Comparison of ENCODE assay signal across 8 cellular contexts in the genomic region with DNA sequence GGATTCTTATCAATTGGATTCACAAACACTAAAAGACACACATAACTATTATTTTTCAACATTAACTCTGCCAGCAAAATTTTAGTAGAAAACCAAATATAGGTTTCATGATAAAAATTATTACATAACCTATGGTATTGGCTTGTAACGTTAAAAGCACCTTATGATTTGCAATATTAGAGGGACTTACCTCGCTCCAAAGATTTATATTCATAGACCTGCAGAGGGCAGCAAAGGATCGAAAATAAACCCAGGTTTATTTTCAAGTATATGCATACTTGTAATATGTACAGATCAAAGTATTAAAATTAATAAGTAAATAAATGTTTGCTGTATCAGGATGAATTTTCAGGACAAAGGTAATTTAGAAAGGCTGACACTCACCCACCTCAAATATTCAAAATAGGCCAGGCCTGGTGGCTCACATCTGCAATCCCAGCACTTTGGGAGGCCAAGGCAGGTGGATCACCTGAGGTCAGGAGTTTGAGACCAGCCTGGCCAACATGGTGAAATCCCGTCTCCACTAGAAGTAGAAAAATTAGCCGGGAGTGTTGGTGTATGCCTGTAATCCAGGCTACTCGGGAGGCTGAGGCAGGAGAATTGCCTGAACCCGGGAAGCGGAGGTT. TPM values are rescaled to one million over a fixed set of nuclear protein-coding genes. Genes with fewer than 3 reads are reported as not detected.
DNase-seq lines count a peak whose midpoint lies in the region; ATAC-seq and TF ChIP-seq lines count a peak whose summit lies in the region.

No MANE protein-coding gene starts in this region.

- H3K4me1 ChIP-seq in heart left ventricle: no peaks in the 10 kb centered on the region
- H3K4me1 ChIP-seq in mesenchymal stem cell (ENCODE audit: control insufficient read depth, insufficient read depth, low read depth, low read length): no peaks in the 10 kb centered on the region
- no peaks in the 10 kb centered on the region for H3K4me1 ChIP-seq in gastrocnemius medialis

- no peak overlapping the region for H4K91ac ChIP-seq in mesenchymal stem cell (ENCODE audit: low read length)

- H3K79me1 ChIP-seq in mesenchymal stem cell (replicated peaks; ENCODE audit: low read length, poor library complexity, severe bottlenecking): peaks cover 5% of the 10 kb centered on the region

- ATAC-seq in heart left ventricle (no peak), left ventricle myocardium superior (no peak), gastrocnemius medialis (no peak)

- H2BK120ac ChIP-seq in mesenchymal stem cell (ENCODE audit: low read depth, low read length): no peak overlapping the region

- H3K9ac ChIP-seq in mesenchymal stem cell (ENCODE audit: low read length): no peak overlapping the region

- 80 to 81% (median 81%) methylated on average over 8 of the region's 8 CpGs for WGBS in heart left ventricle, 4 donors
- WGBS in mesenchymal stem cell: 93% methylated on average over 5 of the region's 8 CpGs

- H3K23ac ChIP-seq in mesenchymal stem cell (ENCODE audit: low read length in 2 of 2): no peak overlapping the region

- H3K27ac ChIP-seq in heart left ventricle: no peak overlapping the region
- H3K27ac ChIP-seq in mesenchymal stem cell (ENCODE audit: low read length, poor library complexity, severe bottlenecking): no peak overlapping the region
- no peak overlapping the region for H3K27ac ChIP-seq in gastrocnemius medialis

- TF ChIP-seq POLR2A in heart left ventricle (IDR thresholded peaks at IDR 0.05): no peak
- no peak for TF ChIP-seq POLR2A in gastrocnemius medialis (IDR thresholded peaks at IDR 0.05)

- in situ Hi-C loops in T47D (cut with HindIII; ENCODE audit: low pct_unique_long_range_greater_than_20kb, low sequenced_read_pairs): no loop called here
- in situ Hi-C loops in gastrocnemius medialis (cut with MboI; ENCODE audit: low sequenced_read_pairs in 4 of 4): no loop called here

- H3K36me3 ChIP-seq in heart left ventricle (peaks cover 0 to 100% (median 91%) of the 10 kb centered on the region in 9 donors), mesenchymal stem cell (ENCODE audit: control insufficient read depth in 1 of 2, insufficient read depth in 2 of 2, low read depth in 1 of 2, low read length in 2 of 2) (peaks cover 9 to 95% of the 10 kb centered on the region in 2 experiments), gastrocnemius medialis (peaks cover 8 to 64% of the 10 kb centered on the region in 2 donors)

- DNase-seq in heart left ventricle: no peak
- DNase-seq in left ventricle myocardium superior: no peak
- DNase-seq in NAMALWA (ENCODE audit: low spot score): peak; percentile 76
- peak; percentile 2 to 57 for DNase-seq in T47D (ENCODE audit: low read depth in 1 of 2, low spot score in 1 of 2)
- peak; percentile 51 for DNase-seq in mesenchymal stem cell
- no peak for DNase-seq in cortex of kidney (lab: John Stamatoyannopoulos, UW)
- no peak for DNase-seq in gastrocnemius medialis
- no peak for DNase-seq in activated CD4-positive, CD25-positive, alpha-beta regulatory T cell treated with anti-CD3 and anti-CD28 coated beads, Interleukin-2, amount 50 U/mL, for 72 hours

- no peak overlapping the region for H2AK5ac ChIP-seq in mesenchymal stem cell (ENCODE audit: low read length, severe bottlenecking)

- no peak overlapping the region for H2BK5ac ChIP-seq in mesenchymal stem cell (ENCODE audit: low read depth, low read length, poor library complexity, severe bottlenecking)

- no peak overlapping the region for H3K4me3 ChIP-seq in heart left ventricle
- H3K4me3 ChIP-seq in mesenchymal stem cell (ENCODE audit: insufficient read depth in 1 of 2, low read depth in 1 of 2, low read length in 2 of 2): no peak overlapping the region
- H3K4me3 ChIP-seq in gastrocnemius medialis: no peak overlapping the region

- no peak overlapping the region for H2AFZ ChIP-seq in mesenchymal stem cell (ENCODE audit: low read depth, low read length)

- H3K27me3 ChIP-seq in heart left ventricle: no peaks in the 10 kb centered on the region
- no peaks in the 10 kb centered on the region for H3K27me3 ChIP-seq in mesenchymal stem cell (ENCODE audit: control insufficient read depth in 1 of 2, insufficient read depth in 1 of 2, low read length in 2 of 2)
- H3K27me3 ChIP-seq in gastrocnemius medialis: no peaks in the 10 kb centered on the region

- H3K4ac ChIP-seq in mesenchymal stem cell (ENCODE audit: low read depth in 1 of 2, low read length in 2 of 2): no peak overlapping the region

- peak in 8 of 12 donors; percentile 18 to 52 (median 38) for TF ChIP-seq CTCF in heart left ventricle (IDR thresholded peaks at IDR 0.05)
- TF ChIP-seq CTCF in gastrocnemius medialis (IDR thresholded peaks at IDR 0.05 in 4 of 5, conservative IDR thresholded peaks at IDR 0.05 in 1 of 5): peak in 2 of 5 experiments; percentile 21 to 23

- H2BK12ac ChIP-seq in mesenchymal stem cell (ENCODE audit: low read length in 2 of 2): no peak overlapping the region

- intact Hi-C loops in heart left ventricle (cut with DNase I) (no loop called here), left ventricle myocardium superior (cut with micrococcal nuclease) (no loop called here), gastrocnemius medialis (cut with DNase I; ENCODE audit: low total_unique reads) (no loop called here)

- no peak overlapping the region for H2BK15ac ChIP-seq in mesenchymal stem cell (ENCODE audit: low read depth, poor library complexity, severe bottlenecking)

- H3K4me2 ChIP-seq in mesenchymal stem cell (ENCODE audit: low read length, poor library complexity, severe bottlenecking): no peak overlapping the region

- H4K8ac ChIP-seq in mesenchymal stem cell (ENCODE audit: low read length): no peak overlapping the region

- H3K9me3 ChIP-seq in heart left ventricle (no peaks in the 10 kb centered on the region), mesenchymal stem cell (ENCODE audit: control insufficient read depth, low read length) (no peaks in the 10 kb centered on the region), gastrocnemius medialis (no peaks in the 10 kb centered on the region)

- H3K18ac ChIP-seq in mesenchymal stem cell (ENCODE audit: low read depth in 1 of 2, low read length in 2 of 2): no peak overlapping the region

- H3K14ac ChIP-seq in mesenchymal stem cell (ENCODE audit: low read length in 2 of 2): no peak overlapping the region

RNA-seq across cellular contexts. Expression of a gene that starts 45.3 kb away (rescaled TPM):
- total RNA-seq in heart left ventricle: 100 to 1,000 TPM in 3 of 9 donors, 10 to 100 TPM in 6; 58.5 to 117 (median 90.8) TPM
- 10 to 100 TPM; 23.2 to 60.6 TPM for polyA plus RNA-seq in heart left ventricle
- total RNA-seq in left ventricle myocardium superior: 98.6 TPM
- 42.6 TPM for polyA plus RNA-seq in mesenchymal stem cell (2013, experiment 1 of 2)
- 43.6 TPM for polyA plus RNA-seq in mesenchymal stem cell (2013, experiment 2 of 2)
- total RNA-seq in gastrocnemius medialis: 10 to 100 TPM; 75.9 to 95.3 (median 81.5) TPM

Comparison
In these comparisons a context has a peak if more than half of its experiments do, and no peak if none do; other contexts are left out.
1. DNase-seq: peak in NAMALWA (single experiment), T47D (2 of 2) and mesenchymal stem cell (single experiment); none in heart left ventricle (0 of 5), left ventricle myocardium superior (single experiment), cortex of kidney (single experiment), gastrocnemius medialis (0 of 2) and activated CD4-positive, CD25-positive, alpha-beta regulatory T cell treated with anti-CD3 and anti-CD28 coated beads, Interleukin-2, amount 50 U/mL, for 72 hours (single experiment).